23 cellular contexts compared by ENCODE assay signal in genomic region chr10:85458274-85458673, GRCh38.
DNase-seq lines count a peak whose midpoint lies in the region; ATAC-seq, FAIRE-seq and TF ChIP-seq lines count a peak whose summit lies in the region.
"Had no signal": no experiment of that assay in that cellular context is flagged by ENCODE, and none has a peak within 500 bp of the region (broad histone marks: within the 10 kb centered on the region; RNA-seq: fewer than 3 reads in every experiment).

No MANE protein-coding gene starts in this region.

- peaks cover 21% of the 10 kb centered on the region for H3K4me1 Mint-ChIP-seq in mesothelial cell of epicardium
- H3K4me1 Mint-ChIP-seq in CD8-positive, alpha-beta memory T cell, result no peaks in the 10 kb centered on the region
- H3K4me1 Mint-ChIP-seq: B cell; CD4-positive, CD25-positive, alpha-beta regulatory T cell; GM23338; IgD-negative memory B cell had no signal

- no peak overlapping the region for H3K27ac ChIP-seq in CD8-positive, alpha-beta memory T cell (ENCODE audit: low read depth, low read length)

- H3K36me3 Mint-ChIP-seq in mesothelial cell of epicardium, result no peaks in the 10 kb centered on the region
- H3K36me3 Mint-ChIP-seq in CD8-positive, alpha-beta memory T cell, result no peaks in the 10 kb centered on the region
- H3K36me3 Mint-ChIP-seq: CD4-positive, CD25-positive, alpha-beta regulatory T cell; IgD-negative memory B cell had no signal

- CTCF ChIA-PET in CD8-positive, alpha-beta memory T cell (lab: Charles Lee), result no interaction called here

- no peak overlapping the region for H3K4me3 Mint-ChIP-seq in mesothelial cell of epicardium
- no peak overlapping the region for H3K4me3 Mint-ChIP-seq in CD8-positive, alpha-beta memory T cell
- H3K4me3 Mint-ChIP-seq: B cell; CD4-positive, CD25-positive, alpha-beta regulatory T cell; GM23338; HFFc6; IgD-negative memory B cell had no signal

- H3K27ac Mint-ChIP-seq in mesothelial cell of epicardium, result peak overlapping the region; percentile 39
- H3K27ac Mint-ChIP-seq in CD8-positive, alpha-beta memory T cell, result no peak overlapping the region
- H3K27ac Mint-ChIP-seq: B cell; CD4-positive, CD25-positive, alpha-beta regulatory T cell; GM23338; HFFc6; IgD-negative memory B cell had no signal

- no peaks in the 10 kb centered on the region for H3K9me3 ChIP-seq in CD8-positive, alpha-beta memory T cell (ENCODE audit: low read length)
- H3K9me3 ChIP-seq: Caco-2 had no signal

- TF ChIP-seq CTCF in mesothelial cell of epicardium (IDR thresholded peaks at IDR 0.05; ENCODE audit: unreplicated experiment), result no peak

- no peak for FAIRE-seq in GM12892 (lab: Jason Lieb, UNC)
- FAIRE-seq: D721Med, GM12878, H54, HepG2 had no signal

- peak; percentile 57 for DNase-seq in ELF-1 (ENCODE audit: low read depth, low spot score)
- peak; percentile 48 for DNase-seq in M059J (ENCODE audit: low read depth)
- DNase-seq in cerebellar cortex (ENCODE audit: low spot score), result peak; percentile 12
- no peak for DNase-seq in mesothelial cell of epicardium (ENCODE audit: low spot score in 2 of 2, unreplicated experiment in 2 of 2)
- no peak for DNase-seq in CD8-positive, alpha-beta memory T cell
- no peak for DNase-seq in GM12892 (ENCODE audit: insufficient read length)
- DNase-seq: C1 segment of cervical spinal cord; Caco-2; CD4-positive, CD25-positive, alpha-beta regulatory T cell; DMS153; DMS79; HFFc6; KBM-7 had no signal

- H3K9me3 Mint-ChIP-seq in mesothelial cell of epicardium, result no peaks in the 10 kb centered on the region
- no peaks in the 10 kb centered on the region for H3K9me3 Mint-ChIP-seq in CD8-positive, alpha-beta memory T cell
- H3K9me3 Mint-ChIP-seq: CD4-positive, CD25-positive, alpha-beta regulatory T cell had no signal

- no peaks in the 10 kb centered on the region for H3K4me1 ChIP-seq in CD8-positive, alpha-beta memory T cell (ENCODE audit: insufficient read depth, low read length)
- H3K4me1 ChIP-seq: Caco-2 had no signal

- H3K36me3 ChIP-seq in CD8-positive, alpha-beta memory T cell (ENCODE audit: insufficient read depth, low read length), result no peaks in the 10 kb centered on the region

- H3K27me3 ChIP-seq in CD8-positive, alpha-beta memory T cell (ENCODE audit: insufficient read depth, low read length, poor library complexity, severe bottlenecking), result no peaks in the 10 kb centered on the region

- no peak overlapping the region for H3K4me3 ChIP-seq in CD8-positive, alpha-beta memory T cell (ENCODE audit: low read length)
- H3K4me3 ChIP-seq: GM12878, GM23338 had no signal

- peaks cover 18% of the 10 kb centered on the region for H3K27me3 Mint-ChIP-seq in mesothelial cell of epicardium (ENCODE audit: low read depth)
- H3K27me3 Mint-ChIP-seq in CD8-positive, alpha-beta memory T cell, result peaks cover 0 to 11% of the 10 kb centered on the region in 2 donors
- H3K27me3 Mint-ChIP-seq: B cell; CD4-positive, CD25-positive, alpha-beta regulatory T cell; IgD-negative memory B cell had no signal

- TF ChIP-seq POLR2A in GM12892 (IDR thresholded peaks at IDR 0.05; ENCODE audit: low read depth, low read length), result no peak

- POLR2A ChIA-PET in CD8-positive, alpha-beta memory T cell (lab: Charles Lee), result no interaction called here

- ATAC-seq in GM21367 (IDR thresholded peaks at IDR 0.05; ENCODE audit: unreplicated experiment) (no peak), HG03039 (IDR thresholded peaks at IDR 0.05; ENCODE audit: unreplicated experiment) (no peak)
- ATAC-seq: GM12878, GM23338, HCT116, HepG2 had no signal

Comparison
In these comparisons a context has a peak if more than half of its experiments do, and no peak if none do; other contexts are left out.
1. DNase-seq: peak in ELF-1 (single experiment), M059J (single experiment) and cerebellar cortex (single experiment); none in mesothelial cell of epicardium (0 of 2), CD8-positive, alpha-beta memory T cell (0 of 5) and GM12892 (single experiment).